8 cellular contexts compared by ENCODE assay signal in genomic region chr7:96076350-96076707, GRCh38.
DNase-seq lines count a peak whose midpoint lies in the region; ATAC-seq and TF ChIP-seq lines count a peak whose summit lies in the region.

No MANE protein-coding gene starts in this region.

- ATAC-seq in heart right ventricle = peak in 2 of 8 donors; percentile 12 to 13
- ATAC-seq in Right ventricle myocardium superior (ENCODE audit: poor library complexity) = no peak
- ATAC-seq in left lobe of liver = peak; percentile 38
- ATAC-seq in upper lobe of left lung (ENCODE audit: low FRiP score in 2 of 2) = no peak

- peak overlapping the region; percentile 77 for H3K4me3 Mint-ChIP-seq in activated T-helper 2 cell treated with anti-CD3 and anti-CD28 coated beads, Interferon-gamma antibody, Interleukin-2, Interleukin-4, amounts not matched to agents 10 μg/mL and 5 μg/mL and 100 μg/mL, durations not matched to agents 14 hours and 24 hours and 36 hours (ENCODE audit: low read depth)

- H3K27ac ChIP-seq in heart right ventricle (no peak overlapping the region), upper lobe of left lung (no peak overlapping the region)

- intact Hi-C loops in heart right ventricle (cut with DNase I) (loop anchor here in 8 of 10 donors (5.0 to 10.0 kb wide), 5 partner anchors 152 to 951 kb away; partner anchors contain the start of gene DLX5 (in 1 of the 8)), Right ventricle myocardium superior (cut with DNase I) (loop anchor here (5.0 kb wide), 1 partner anchor 951 kb away; no protein-coding TSS in a partner anchor)
- intact Hi-C loops in activated T-helper 2 cell treated with anti-CD3 and anti-CD28 coated beads, Interferon-gamma antibody, Interleukin-2, Interleukin-4, amounts not matched to agents 10 μg/mL and 5 μg/mL and 100 μg/mL, durations not matched to agents 14 hours and 24 hours and 36 hours (cut with micrococcal nuclease) = loop anchor here (10.0 kb wide), 3 partner anchors 162 to 338 kb away; no protein-coding TSS in a partner anchor

- peaks cover 4% of the 10 kb centered on the region for H3K4me1 Mint-ChIP-seq in activated T-helper 2 cell treated with anti-CD3 and anti-CD28 coated beads, Interferon-gamma antibody, Interleukin-2, Interleukin-4, amounts not matched to agents 10 μg/mL and 5 μg/mL and 100 μg/mL, durations not matched to agents 14 hours and 24 hours and 36 hours (ENCODE audit: low read depth)

- H3K27me3 Mint-ChIP-seq in activated T-helper 2 cell treated with anti-CD3 and anti-CD28 coated beads, Interferon-gamma antibody, Interleukin-2, Interleukin-4, amounts not matched to agents 10 μg/mL and 5 μg/mL and 100 μg/mL, durations not matched to agents 14 hours and 24 hours and 36 hours (ENCODE audit: low read depth) = peaks cover 48% of the 10 kb centered on the region

- no peak overlapping the region for H3K27ac Mint-ChIP-seq in activated T-helper 2 cell treated with anti-CD3 and anti-CD28 coated beads, Interferon-gamma antibody, Interleukin-2, Interleukin-4, amounts not matched to agents 10 μg/mL and 5 μg/mL and 100 μg/mL, durations not matched to agents 14 hours and 24 hours and 36 hours

- no peak for TF ChIP-seq CTCF in heart right ventricle (IDR thresholded peaks at IDR 0.05)
- TF ChIP-seq CTCF in upper lobe of left lung (IDR thresholded peaks at IDR 0.05) = no peak

- H3K36me3 ChIP-seq in heart right ventricle (no peaks in the 10 kb centered on the region), upper lobe of left lung (no peaks in the 10 kb centered on the region)

- H3K9me3 Mint-ChIP-seq in activated T-helper 2 cell treated with anti-CD3 and anti-CD28 coated beads, Interferon-gamma antibody, Interleukin-2, Interleukin-4, amounts not matched to agents 10 μg/mL and 5 μg/mL and 100 μg/mL, durations not matched to agents 14 hours and 24 hours and 36 hours = no peaks in the 10 kb centered on the region

- no peak for TF ChIP-seq EP300 in upper lobe of left lung (IDR thresholded peaks at IDR 0.05)

- peaks cover 0 to 13% (median 5%) of the 10 kb centered on the region in 9 donors for H3K4me1 ChIP-seq in heart right ventricle
- H3K4me1 ChIP-seq in upper lobe of left lung = peaks cover 7 to 13% (median 10%) of the 10 kb centered on the region in 4 donors

- peaks cover 0 to 39% (median 0%) of the 10 kb centered on the region in 7 donors for H3K27me3 ChIP-seq in heart right ventricle
- peaks cover 0 to 9% (median 0%) of the 10 kb centered on the region in 4 donors for H3K27me3 ChIP-seq in upper lobe of left lung

- WGBS in heart right ventricle, 2 donors = 18 to 22% methylated on average over 10 of the region's 10 CpGs
- WGBS in upper lobe of left lung, 2 donors = 16 to 19% methylated on average over 10 of the region's 10 CpGs

- DNase-seq in heart right ventricle (no peak), Right ventricle myocardium superior (no peak), left lobe of liver (ENCODE audit: low spot score) (no peak), upper lobe of left lung (no peak), NCI-H128 (lab: John Stamatoyannopoulos, UW; ENCODE audit: unreplicated experiment) (no peak), OCI-M1 (lab: John Stamatoyannopoulos, UW) (no peak), NOMO-1 treated with DMSO at 0.1 percent for 48 hours (lab: John Stamatoyannopoulos, UW; ENCODE audit: unreplicated experiment) (no peak)
- DNase-seq in activated T-helper 2 cell treated with anti-CD3 and anti-CD28 coated beads, Interferon-gamma antibody, Interleukin-2, Interleukin-4, amounts not matched to agents 10 μg/mL and 5 μg/mL and 100 μg/mL, durations not matched to agents 14 hours and 24 hours and 36 hours (ENCODE audit: low spot score) = no peak

- no peak for TF ChIP-seq POLR2A in upper lobe of left lung (IDR thresholded peaks at IDR 0.05)

- peak overlapping the region in 9 of 10 donors; percentile 25 to 66 (median 59) for H3K4me3 ChIP-seq in heart right ventricle
- peak overlapping the region in 3 of 4 donors; percentile 36 to 51 (median 49) for H3K4me3 ChIP-seq in upper lobe of left lung

- no peaks in the 10 kb centered on the region for H3K36me3 Mint-ChIP-seq in activated T-helper 2 cell treated with anti-CD3 and anti-CD28 coated beads, Interferon-gamma antibody, Interleukin-2, Interleukin-4, amounts not matched to agents 10 μg/mL and 5 μg/mL and 100 μg/mL, durations not matched to agents 14 hours and 24 hours and 36 hours (ENCODE audit: low read depth)

- no peaks in the 10 kb centered on the region for H3K9me3 ChIP-seq in heart right ventricle
- H3K9me3 ChIP-seq in upper lobe of left lung = no peaks in the 10 kb centered on the region
